ENCODE assay signal across 1 cellular context in the genomic region with DNA sequence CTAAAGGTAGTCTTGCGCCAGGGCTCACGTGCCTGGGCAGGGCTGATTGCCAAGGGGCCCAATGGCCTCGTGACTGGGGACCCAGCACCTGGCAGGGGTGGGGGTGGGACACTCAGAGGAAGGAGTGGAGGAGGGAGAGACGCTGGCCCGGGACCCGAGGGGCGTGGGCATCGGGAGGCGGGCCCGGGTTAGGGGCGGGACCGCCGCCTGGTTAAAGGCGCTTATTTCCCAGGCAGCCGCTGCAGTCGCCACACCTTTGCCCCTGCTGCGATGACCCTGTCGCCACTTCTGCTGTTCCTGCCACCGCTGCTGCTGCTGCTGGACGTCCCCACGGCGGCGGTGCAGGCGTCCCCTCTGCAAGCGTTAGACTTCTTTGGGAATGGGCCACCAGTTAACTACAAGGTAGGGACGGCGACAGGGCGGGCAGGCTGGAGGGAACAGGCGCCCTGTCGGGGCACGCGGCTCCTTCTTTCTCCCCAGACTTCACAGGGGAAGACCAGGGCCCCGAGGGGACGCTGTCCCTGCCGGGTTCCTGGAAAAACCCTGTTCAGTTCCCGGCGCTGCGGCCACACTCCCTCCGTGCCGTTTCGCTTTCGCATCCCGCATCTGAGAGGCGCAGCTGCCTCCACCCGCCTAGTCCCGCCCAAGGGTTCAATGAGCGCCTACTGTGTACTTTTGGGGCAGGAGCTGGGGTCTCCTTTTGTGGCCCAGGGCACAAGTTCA.
TF ChIP-seq lines count a peak whose summit lies in the region.

IFI30 (plus strand) TSS at position 242 of the 723 bp plus-strand sequence; CDS start at position 271, 29 bp downstream.

TF ChIP-seq in HepG2, 621 proteins besides CTCF, POLR2A, EP300 and RAD21 (continued from another document and continues in another):
- TF ChIP-seq, protein P1, sequence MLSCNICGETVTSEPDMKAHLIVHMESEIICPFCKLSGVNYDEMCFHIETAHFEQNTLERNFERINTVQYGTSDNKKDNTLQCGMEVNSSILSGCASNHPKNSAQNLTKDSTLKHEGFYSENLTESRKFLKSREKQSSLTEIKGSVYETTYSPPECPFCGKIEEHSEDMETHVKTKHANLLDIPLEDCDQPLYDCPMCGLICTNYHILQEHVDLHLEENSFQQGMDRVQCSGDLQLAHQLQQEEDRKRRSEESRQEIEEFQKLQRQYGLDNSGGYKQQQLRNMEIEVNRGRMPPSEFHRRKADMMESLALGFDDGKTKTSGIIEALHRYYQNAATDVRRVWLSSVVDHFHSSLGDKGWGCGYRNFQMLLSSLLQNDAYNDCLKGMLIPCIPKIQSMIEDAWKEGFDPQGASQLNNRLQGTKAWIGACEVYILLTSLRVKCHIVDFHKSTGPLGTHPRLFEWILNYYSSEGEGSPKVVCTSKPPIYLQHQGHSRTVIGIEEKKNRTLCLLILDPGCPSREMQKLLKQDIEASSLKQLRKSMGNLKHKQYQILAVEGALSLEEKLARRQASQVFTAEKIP (CRISPR knock-in tag; IDR thresholded peaks at IDR 0.05; ENCODE audit: borderline replicate concordance) = no peak
- TF ChIP-seq NONO (IDR thresholded peaks at IDR 0.05) (no peak), NONO (CRISPR knock-in tag; conservative IDR thresholded peaks at IDR 0.05) (peak; percentile 28; the same call in 1 of the 2 replicates), ZBTB21 (CRISPR knock-in tag; IDR thresholded peaks at IDR 0.05) (no peak), PPARG (CRISPR knock-in tag; conservative IDR thresholded peaks at IDR 0.05) (no peak), HNRNPH1 (optimal IDR thresholded peaks at IDR 0.05; ENCODE audit: low read depth, low read length) (peak; percentile 69), GPBP1L1 (CRISPR knock-in tag; IDR thresholded peaks at IDR 0.05) (no peak), KMT2A (CRISPR knock-in tag; IDR thresholded peaks at IDR 0.05) (no peak), ZSCAN29 (CRISPR knock-in tag; conservative IDR thresholded peaks at IDR 0.05) (peak; percentile 73; the same call in 1 of the 2 replicates), RFX3 (CRISPR knock-in tag; IDR thresholded peaks at IDR 0.05) (0 out of 2 replicates have a peak, but pooled peaks have one; percentile 13), ZFP90 (CRISPR knock-in tag; IDR thresholded peaks at IDR 0.05; ENCODE audit: borderline replicate concordance) (peak; percentile 93; the same call in 1 of the 2 replicates), STAG1 (CRISPR knock-in tag; IDR thresholded peaks at IDR 0.05) (no peak), ZNF292 (CRISPR knock-in tag; IDR thresholded peaks at IDR 0.05; ENCODE audit: borderline replicate concordance, low read depth) (peak; percentile 76; the same call in 1 of the 2 replicates), MED8 (CRISPR knock-in tag; IDR thresholded peaks at IDR 0.05; ENCODE audit: insufficient replicate concordance) (peak; percentile 67), GZF1 (CRISPR knock-in tag; IDR thresholded peaks at IDR 0.05) (no peak), ZNF10 (CRISPR knock-in tag; IDR thresholded peaks at IDR 0.05; ENCODE audit: borderline replicate concordance, low read depth) (no peak), PTBP1 (IDR thresholded peaks at IDR 0.05; ENCODE audit: low read depth, low read length, poor library complexity, severe bottlenecking) (no peak), NFYB (CRISPR knock-in tag; IDR thresholded peaks at IDR 0.05) (no peak; the same call in 1 of the 2 replicates), KDM1A (CRISPR knock-in tag; IDR thresholded peaks at IDR 0.05) (no peak), NPAS2 (CRISPR knock-in tag; IDR thresholded peaks at IDR 0.05; ENCODE audit: borderline replicate concordance) (no peak), ARNTL (CRISPR knock-in tag; IDR thresholded peaks at IDR 0.05) (peak; percentile 46; the same call in 1 of the 2 replicates), DMTF1 (CRISPR knock-in tag; IDR thresholded peaks at IDR 0.05) (no peak), SP4 (CRISPR knock-in tag; IDR thresholded peaks at IDR 0.05) (no peak), ZNF598 (CRISPR knock-in tag; IDR thresholded peaks at IDR 0.05; ENCODE audit: borderline replicate concordance) (no peak), ZNF597 (CRISPR knock-in tag; IDR thresholded peaks at IDR 0.05) (peak; percentile 23; the same call in 1 of the 2 replicates), DNMT3B (CRISPR knock-in tag; conservative IDR thresholded peaks at IDR 0.05) (no peak; the same call in 1 of the 2 replicates), ELF4 (CRISPR knock-in tag; IDR thresholded peaks at IDR 0.05; ENCODE audit: borderline replicate concordance) (no peak)
- TF ChIP-seq, protein P2, sequence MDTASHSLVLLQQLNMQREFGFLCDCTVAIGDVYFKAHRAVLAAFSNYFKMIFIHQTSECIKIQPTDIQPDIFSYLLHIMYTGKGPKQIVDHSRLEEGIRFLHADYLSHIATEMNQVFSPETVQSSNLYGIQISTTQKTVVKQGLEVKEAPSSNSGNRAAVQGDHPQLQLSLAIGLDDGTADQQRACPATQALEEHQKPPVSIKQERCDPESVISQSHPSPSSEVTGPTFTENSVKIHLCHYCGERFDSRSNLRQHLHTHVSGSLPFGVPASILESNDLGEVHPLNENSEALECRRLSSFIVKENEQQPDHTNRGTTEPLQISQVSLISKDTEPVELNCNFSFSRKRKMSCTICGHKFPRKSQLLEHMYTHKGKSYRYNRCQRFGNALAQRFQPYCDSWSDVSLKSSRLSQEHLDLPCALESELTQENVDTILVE (CRISPR knock-in tag; IDR thresholded peaks at IDR 0.05) = no peak; the same call in 1 of the 2 replicates
- TF ChIP-seq, protein P3, sequence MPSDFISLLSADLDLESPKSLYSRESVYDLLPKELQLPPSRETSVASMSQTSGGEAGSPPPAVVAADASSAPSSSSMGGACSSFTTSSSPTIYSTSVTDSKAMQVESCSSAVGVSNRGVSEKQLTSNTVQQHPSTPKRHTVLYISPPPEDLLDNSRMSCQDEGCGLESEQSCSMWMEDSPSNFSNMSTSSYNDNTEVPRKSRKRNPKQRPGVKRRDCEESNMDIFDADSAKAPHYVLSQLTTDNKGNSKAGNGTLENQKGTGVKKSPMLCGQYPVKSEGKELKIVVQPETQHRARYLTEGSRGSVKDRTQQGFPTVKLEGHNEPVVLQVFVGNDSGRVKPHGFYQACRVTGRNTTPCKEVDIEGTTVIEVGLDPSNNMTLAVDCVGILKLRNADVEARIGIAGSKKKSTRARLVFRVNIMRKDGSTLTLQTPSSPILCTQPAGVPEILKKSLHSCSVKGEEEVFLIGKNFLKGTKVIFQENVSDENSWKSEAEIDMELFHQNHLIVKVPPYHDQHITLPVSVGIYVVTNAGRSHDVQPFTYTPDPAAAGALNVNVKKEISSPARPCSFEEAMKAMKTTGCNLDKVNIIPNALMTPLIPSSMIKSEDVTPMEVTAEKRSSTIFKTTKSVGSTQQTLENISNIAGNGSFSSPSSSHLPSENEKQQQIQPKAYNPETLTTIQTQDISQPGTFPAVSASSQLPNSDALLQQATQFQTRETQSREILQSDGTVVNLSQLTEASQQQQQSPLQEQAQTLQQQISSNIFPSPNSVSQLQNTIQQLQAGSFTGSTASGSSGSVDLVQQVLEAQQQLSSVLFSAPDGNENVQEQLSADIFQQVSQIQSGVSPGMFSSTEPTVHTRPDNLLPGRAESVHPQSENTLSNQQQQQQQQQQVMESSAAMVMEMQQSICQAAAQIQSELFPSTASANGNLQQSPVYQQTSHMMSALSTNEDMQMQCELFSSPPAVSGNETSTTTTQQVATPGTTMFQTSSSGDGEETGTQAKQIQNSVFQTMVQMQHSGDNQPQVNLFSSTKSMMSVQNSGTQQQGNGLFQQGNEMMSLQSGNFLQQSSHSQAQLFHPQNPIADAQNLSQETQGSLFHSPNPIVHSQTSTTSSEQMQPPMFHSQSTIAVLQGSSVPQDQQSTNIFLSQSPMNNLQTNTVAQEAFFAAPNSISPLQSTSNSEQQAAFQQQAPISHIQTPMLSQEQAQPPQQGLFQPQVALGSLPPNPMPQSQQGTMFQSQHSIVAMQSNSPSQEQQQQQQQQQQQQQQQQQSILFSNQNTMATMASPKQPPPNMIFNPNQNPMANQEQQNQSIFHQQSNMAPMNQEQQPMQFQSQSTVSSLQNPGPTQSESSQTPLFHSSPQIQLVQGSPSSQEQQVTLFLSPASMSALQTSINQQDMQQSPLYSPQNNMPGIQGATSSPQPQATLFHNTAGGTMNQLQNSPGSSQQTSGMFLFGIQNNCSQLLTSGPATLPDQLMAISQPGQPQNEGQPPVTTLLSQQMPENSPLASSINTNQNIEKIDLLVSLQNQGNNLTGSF (CRISPR knock-in tag; IDR thresholded peaks at IDR 0.05) = 0 out of 2 replicates have a peak, but pooled peaks have one; percentile 47
- TF ChIP-seq, protein P4, sequence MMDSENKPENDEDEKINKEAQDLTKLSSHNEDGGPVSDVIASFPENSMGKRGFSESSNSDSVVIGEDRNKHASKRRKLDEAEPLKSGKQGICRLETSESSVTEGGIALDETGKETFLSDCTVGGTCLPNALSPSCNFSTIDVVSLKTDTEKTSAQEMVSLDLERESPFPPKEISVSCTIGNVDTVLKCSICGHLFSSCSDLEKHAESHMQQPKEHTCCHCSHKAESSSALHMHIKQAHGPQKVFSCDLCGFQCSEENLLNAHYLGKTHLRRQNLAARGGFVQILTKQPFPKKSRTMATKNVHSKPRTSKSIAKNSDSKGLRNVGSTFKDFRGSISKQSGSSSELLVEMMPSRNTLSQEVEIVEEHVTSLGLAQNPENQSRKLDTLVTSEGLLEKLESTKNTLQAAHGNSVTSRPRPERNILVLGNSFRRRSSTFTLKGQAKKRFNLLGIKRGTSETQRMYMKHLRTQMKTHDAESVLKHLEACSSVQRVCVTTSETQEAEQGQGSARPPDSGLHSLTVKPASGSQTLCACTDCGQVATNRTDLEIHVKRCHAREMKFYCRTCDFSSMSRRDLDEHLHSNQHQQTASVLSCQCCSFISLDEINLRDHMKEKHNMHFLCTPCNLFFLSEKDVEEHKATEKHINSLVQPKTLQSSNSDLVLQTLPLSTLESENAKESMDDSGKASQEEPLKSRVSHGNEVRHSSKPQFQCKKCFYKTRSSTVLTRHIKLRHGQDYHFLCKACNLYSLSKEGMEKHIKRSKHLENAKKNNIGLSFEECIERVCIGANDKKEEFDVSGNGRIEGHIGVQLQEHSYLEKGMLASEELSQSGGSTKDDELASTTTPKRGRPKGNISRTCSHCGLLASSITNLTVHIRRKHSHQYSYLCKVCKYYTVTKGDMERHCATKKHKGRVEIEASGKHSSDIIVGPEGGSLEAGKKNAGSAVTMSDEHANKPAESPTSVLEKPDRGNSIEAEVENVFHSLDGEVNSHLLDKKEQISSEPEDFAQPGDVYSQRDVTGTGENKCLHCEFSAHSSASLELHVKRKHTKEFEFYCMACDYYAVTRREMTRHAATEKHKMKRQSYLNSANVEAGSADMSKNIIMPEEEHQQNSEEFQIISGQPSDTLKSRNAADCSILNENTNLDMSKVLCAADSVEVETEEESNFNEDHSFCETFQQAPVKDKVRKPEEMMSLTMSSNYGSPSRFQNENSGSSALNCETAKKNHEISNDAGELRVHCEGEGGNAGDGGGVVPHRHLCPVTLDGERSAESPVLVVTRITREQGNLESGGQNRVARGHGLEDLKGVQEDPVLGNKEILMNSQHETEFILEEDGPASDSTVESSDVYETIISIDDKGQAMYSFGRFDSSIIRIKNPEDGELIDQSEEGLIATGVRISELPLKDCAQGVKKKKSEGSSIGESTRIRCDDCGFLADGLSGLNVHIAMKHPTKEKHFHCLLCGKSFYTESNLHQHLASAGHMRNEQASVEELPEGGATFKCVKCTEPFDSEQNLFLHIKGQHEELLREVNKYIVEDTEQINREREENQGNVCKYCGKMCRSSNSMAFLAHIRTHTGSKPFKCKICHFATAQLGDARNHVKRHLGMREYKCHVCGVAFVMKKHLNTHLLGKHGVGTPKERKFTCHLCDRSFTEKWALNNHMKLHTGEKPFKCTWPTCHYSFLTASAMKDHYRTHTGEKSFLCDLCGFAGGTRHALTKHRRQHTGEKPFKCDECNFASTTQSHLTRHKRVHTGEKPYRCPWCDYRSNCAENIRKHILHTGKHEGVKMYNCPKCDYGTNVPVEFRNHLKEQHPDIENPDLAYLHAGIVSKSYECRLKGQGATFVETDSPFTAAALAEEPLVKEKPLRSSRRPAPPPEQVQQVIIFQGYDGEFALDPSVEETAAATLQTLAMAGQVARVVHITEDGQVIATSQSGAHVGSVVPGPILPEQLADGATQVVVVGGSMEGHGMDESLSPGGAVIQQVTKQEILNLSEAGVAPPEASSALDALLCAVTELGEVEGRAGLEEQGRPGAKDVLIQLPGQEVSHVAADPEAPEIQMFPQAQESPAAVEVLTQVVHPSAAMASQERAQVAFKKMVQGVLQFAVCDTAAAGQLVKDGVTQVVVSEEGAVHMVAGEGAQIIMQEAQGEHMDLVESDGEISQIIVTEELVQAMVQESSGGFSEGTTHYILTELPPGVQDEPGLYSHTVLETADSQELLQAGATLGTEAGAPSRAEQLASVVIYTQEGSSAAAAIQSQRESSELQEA (CRISPR knock-in tag; IDR thresholded peaks at IDR 0.05; ENCODE audit: not compliant biosample characterization) = no peak
